In genomic region chr16:89360760-89361435, GRCh38 we compare ENCODE assay signal across 8 cellular contexts.
A peak's percentile ranks its signal among the peaks of the same experiment; 100 is the strongest.
DNase-seq lines count a peak whose midpoint lies in the region; ATAC-seq and TF ChIP-seq lines count a peak whose summit lies in the region.

No MANE protein-coding gene starts in this region.

- H3K9ac ChIP-seq in smooth muscle cell (ENCODE audit: low read depth): no peak overlapping the region

- H3K4me3 ChIP-seq in smooth muscle cell: no peak overlapping the region

- no peak overlapping the region for H3K4me2 ChIP-seq in smooth muscle cell

- no peak overlapping the region for H2AFZ ChIP-seq in smooth muscle cell (ENCODE audit: low read depth)

- peak; percentile 58 to 60 for DNase-seq in activated CD4-positive, alpha-beta T cell treated with anti-CD3 and anti-CD28 coated beads, Interleukin-2, amount 50 U/mL, for 4 hours
- DNase-seq in stimulated activated CD8-positive, alpha-beta memory T cell treated with anti-CD3 and anti-CD28 coated beads, Interleukin-15, amount 100 ng/mL, for 24 hours (ENCODE audit: low read depth): peak; percentile 39
- DNase-seq in NCI-H2171 treated with DMSO at 0.1 percent for 48 hours (lab: John Stamatoyannopoulos, UW) (no peak), HEK293T (ENCODE audit: extremely low spot score) (no peak), smooth muscle cell (lab: John Stamatoyannopoulos, UW; ENCODE audit: unreplicated experiment) (no peak)

- no peak overlapping the region for H3K27ac ChIP-seq in smooth muscle cell (ENCODE audit: low read depth)

- peaks cover 26% of the 10 kb centered on the region for H3F3A ChIP-seq in smooth muscle cell (ENCODE audit: low read depth)

- CTCF ChIA-PET in HEK293T (lab: Yijun Ruan, JAX): no interaction called here

- ATAC-seq in GM18517 (IDR thresholded peaks at IDR 0.05; ENCODE audit: unreplicated experiment) (peak; percentile 45), HG03108 (IDR thresholded peaks at IDR 0.05; ENCODE audit: unreplicated experiment) (peak; percentile 42), esophagus mucosa (peak; percentile 16)

- H4K20me1 ChIP-seq in smooth muscle cell (ENCODE audit: low read depth): peaks cover 100% of the 10 kb centered on the region

- no peak for TF ChIP-seq CTCF in smooth muscle cell (IDR thresholded peaks at IDR 0.05; ENCODE audit: borderline replicate concordance, insufficient read depth, poor library complexity, severe bottlenecking)

- no peaks in the 10 kb centered on the region for H3K27me3 ChIP-seq in smooth muscle cell (ENCODE audit: low read depth)

- no peaks in the 10 kb centered on the region for H3K9me3 ChIP-seq in smooth muscle cell (replicated peaks; ENCODE audit: low read depth)

- POLR2A ChIA-PET in HEK293T (lab: Yijun Ruan, JAX): no interaction called here

- peaks cover 28% of the 10 kb centered on the region for H3K4me1 ChIP-seq in smooth muscle cell (ENCODE audit: low read depth)

- H3K36me3 ChIP-seq in smooth muscle cell (ENCODE audit: low read depth): no peaks in the 10 kb centered on the region

- WGBS in smooth muscle cell (ENCODE audit: low lambda C conversion rate): 97% methylated on average over 12 of the region's 12 CpGs

- peaks cover 98% of the 10 kb centered on the region for H3K79me2 ChIP-seq in smooth muscle cell (ENCODE audit: low read depth)

TF ChIP-seq in HEK293T, 16 proteins besides CTCF, POLR2A, EP300 and RAD21:
- TF ChIP-seq SP1 (IDR thresholded peaks at IDR 0.05) (no peak), FOXK2 (IDR thresholded peaks at IDR 0.05) (no peak), L3MBTL2 (conservative IDR thresholded peaks at IDR 0.05) (no peak), ZNF384 (IDR thresholded peaks at IDR 0.05) (no peak), TARDBP (IDR thresholded peaks at IDR 0.05) (no peak), FOXM1 (IDR thresholded peaks at IDR 0.05; ENCODE audit: borderline replicate concordance) (no peak)
TF ChIP-seq in HEK293T: peak in this region for 0.

Comparison
In these comparisons a context has a peak if more than half of its experiments do, and no peak if none do; other contexts are left out.
1. DNase-seq: peak in activated CD4-positive, alpha-beta T cell treated with anti-CD3 and anti-CD28 coated beads, Interleukin-2, amount 50 U/mL, for 4 hours (2 of 2) and stimulated activated CD8-positive, alpha-beta memory T cell treated with anti-CD3 and anti-CD28 coated beads, Interleukin-15, amount 100 ng/mL, for 24 hours (single experiment); none in NCI-H2171 treated with DMSO at 0.1 percent for 48 hours (single experiment), HEK293T (single experiment) and smooth muscle cell (single experiment).
2. Peak in every context shown above with its lines, with median percentiles within 50 percentile points of each other: ATAC-seq.